In the genomic region with DNA sequence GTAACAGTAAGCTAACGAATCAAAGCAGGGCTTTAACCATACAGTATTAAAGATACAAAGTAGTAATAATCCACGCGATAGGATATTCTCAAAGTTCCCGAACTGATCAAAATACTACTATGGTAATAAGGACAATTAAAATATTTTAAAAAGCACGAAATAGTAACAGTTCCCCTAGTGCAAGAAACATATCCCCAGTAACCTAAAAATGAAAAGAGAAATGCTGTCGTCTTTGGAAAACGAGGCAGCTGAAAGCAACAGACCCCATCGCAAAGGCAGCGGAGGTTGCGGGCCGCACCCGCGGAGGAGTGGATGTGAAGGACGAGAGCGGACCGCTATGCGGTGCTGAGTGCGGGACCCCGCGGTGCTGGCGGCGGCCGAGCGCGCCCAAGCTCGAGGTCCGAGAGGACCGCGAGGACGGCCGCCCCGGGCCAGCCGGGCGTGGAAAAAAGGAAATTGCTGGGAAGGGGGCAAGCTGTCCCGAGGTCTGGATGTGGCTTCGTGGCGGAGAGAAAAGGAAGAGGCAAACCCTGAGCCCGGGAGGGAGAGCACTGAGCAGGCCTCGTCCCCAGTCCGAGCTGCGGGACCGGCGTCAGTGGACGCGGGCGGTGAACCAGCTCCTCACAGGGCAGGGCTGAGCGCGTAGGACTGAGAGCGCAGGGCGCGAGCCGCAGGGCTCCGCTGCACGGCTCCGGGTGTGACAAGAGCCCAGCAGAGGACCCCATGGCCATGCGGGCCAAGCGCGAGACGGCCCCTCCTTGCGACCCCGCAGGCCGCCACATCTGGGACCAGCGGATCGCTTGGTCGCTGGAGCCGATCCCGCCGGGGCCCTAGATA, we compare ENCODE assay signal across 14 cellular contexts. TPM values are rescaled to one million over a fixed set of nuclear protein-coding genes. Genes with fewer than 3 reads are reported as not detected.
A peak's percentile ranks its signal among the peaks of the same experiment; 100 is the strongest.
DNase-seq lines count a peak whose midpoint lies in the region; ATAC-seq and FAIRE-seq lines count a peak whose summit lies in the region.
"Had no signal": no experiment of that assay in that cellular context is flagged by ENCODE, and none has a peak within 500 bp of the region (broad histone marks: within the 10 kb centered on the region; RNA-seq: fewer than 3 reads in every experiment).

No MANE protein-coding gene starts in this region.

- peak overlapping the region; percentile 3 for H3K4me3 Mint-ChIP-seq in activated naive CD4-positive, alpha-beta T cell treated with anti-CD3 and anti-CD28 coated beads for 36 hours
- H3K4me3 Mint-ChIP-seq in activated naive CD8-positive, alpha-beta T cell treated with anti-CD3 and anti-CD28 coated beads, Interleukin-2, amount 50 U/mL, for 24 hours, result peak overlapping the region; percentile 41
- peak overlapping the region; percentile 45 for H3K4me3 Mint-ChIP-seq in stimulated activated memory B cell treated with anti-CD40 and anti-IgM and Interleukin-4, amounts not matched to agents 10 μg/mL and 1 μg/mL and 100 μg/mL, for 72 hours

- no peak overlapping the region for H3K4ac ChIP-seq in mesenchymal stem cell (ENCODE audit: low read depth in 1 of 2, low read length in 2 of 2)

- peaks cover 88 to 89% of the 10 kb centered on the region in 2 experiments for H3K27me3 ChIP-seq in mesenchymal stem cell (ENCODE audit: control insufficient read depth in 1 of 2, insufficient read depth in 1 of 2, low read length in 2 of 2)
- H3K27me3 ChIP-seq: ovary had no signal

- intact Hi-C loops in activated naive CD4-positive, alpha-beta T cell treated with anti-CD3 and anti-CD28 coated beads for 36 hours (cut with micrococcal nuclease), result no loop called here

- no peak overlapping the region for H3K18ac ChIP-seq in mesenchymal stem cell (ENCODE audit: low read depth in 1 of 2, low read length in 2 of 2)

- no peak for FAIRE-seq in frontal cortex (lab: Jason Lieb, UNC)

- no peak for ATAC-seq in activated naive CD8-positive, alpha-beta T cell treated with anti-CD3 and anti-CD28 coated beads, Interleukin-2, amount 50 U/mL, for 24 hours
- no peak for ATAC-seq in stimulated activated memory B cell treated with anti-CD40 and anti-IgM and Interleukin-4, amounts not matched to agents 10 μg/mL and 1 μg/mL and 100 μg/mL, for 72 hours
- no peak for ATAC-seq in GM18861 (IDR thresholded peaks at IDR 0.05; ENCODE audit: unreplicated experiment)

- no peak overlapping the region for H2AFZ ChIP-seq in mesenchymal stem cell (ENCODE audit: low read depth, low read length)

- peak overlapping the region; percentile 31 for H3K4me2 ChIP-seq in mesenchymal stem cell (ENCODE audit: low read length, poor library complexity, severe bottlenecking)

- WGBS in mesenchymal stem cell, result 1% methylated on average over 58 of the region's 68 CpGs

- no peak overlapping the region for H2BK120ac ChIP-seq in mesenchymal stem cell (ENCODE audit: low read depth, low read length)

- no peaks in the 10 kb centered on the region for H3K79me1 ChIP-seq in mesenchymal stem cell (replicated peaks; ENCODE audit: low read length, poor library complexity, severe bottlenecking)

- H3K9me3 Mint-ChIP-seq in activated naive CD4-positive, alpha-beta T cell treated with anti-CD3 and anti-CD28 coated beads for 36 hours, result no peaks in the 10 kb centered on the region
- no peaks in the 10 kb centered on the region for H3K9me3 Mint-ChIP-seq in activated naive CD8-positive, alpha-beta T cell treated with anti-CD3 and anti-CD28 coated beads, Interleukin-2, amount 50 U/mL, for 24 hours
- H3K9me3 Mint-ChIP-seq in stimulated activated memory B cell treated with anti-CD40 and anti-IgM and Interleukin-4, amounts not matched to agents 10 μg/mL and 1 μg/mL and 100 μg/mL, for 72 hours, result peaks cover 4% of the 10 kb centered on the region

- no peak for DNase-seq in activated naive CD4-positive, alpha-beta T cell treated with anti-CD3 and anti-CD28 coated beads for 36 hours
- no peak for DNase-seq in activated naive CD4-positive, alpha-beta T cell (lab: John Stamatoyannopoulos, UW)
- no peak for DNase-seq in activated naive CD8-positive, alpha-beta T cell treated with anti-CD3 and anti-CD28 coated beads, Interleukin-2, amount 50 U/mL, for 24 hours
- DNase-seq in mesenchymal stem cell, result peak; percentile 32
- no peak for DNase-seq in NOMO-1 treated with DMSO at 0.1 percent for 48 hours (lab: John Stamatoyannopoulos, UW; ENCODE audit: unreplicated experiment)
- no peak for DNase-seq in frontal cortex (ENCODE audit: low spot score in 2 of 2)
- DNase-seq: NCI-H2081, ovary, SW 1271 had no signal

- no peak overlapping the region for H3K27ac ChIP-seq in mesenchymal stem cell (ENCODE audit: low read length, poor library complexity, severe bottlenecking)
- H3K27ac ChIP-seq: ascending aorta, epithelial cell of prostate, ovary, thoracic aorta had no signal

- H3K36me3 ChIP-seq in mesenchymal stem cell (ENCODE audit: control insufficient read depth in 1 of 2, insufficient read depth in 2 of 2, low read depth in 1 of 2, low read length in 2 of 2), result no peaks in the 10 kb centered on the region
- H3K36me3 ChIP-seq: ascending aorta, ovary, thoracic aorta had no signal

- H3K4me1 Mint-ChIP-seq in activated naive CD4-positive, alpha-beta T cell treated with anti-CD3 and anti-CD28 coated beads for 36 hours (ENCODE audit: low read depth), result peaks cover 33% of the 10 kb centered on the region
- peaks cover 27% of the 10 kb centered on the region for H3K4me1 Mint-ChIP-seq in activated naive CD8-positive, alpha-beta T cell treated with anti-CD3 and anti-CD28 coated beads, Interleukin-2, amount 50 U/mL, for 24 hours
- H3K4me1 Mint-ChIP-seq in stimulated activated memory B cell treated with anti-CD40 and anti-IgM and Interleukin-4, amounts not matched to agents 10 μg/mL and 1 μg/mL and 100 μg/mL, for 72 hours, result peaks cover 40% of the 10 kb centered on the region

- no peak overlapping the region for H3K9ac ChIP-seq in mesenchymal stem cell (ENCODE audit: low read length)

- H3K4me3 ChIP-seq in mesenchymal stem cell (ENCODE audit: insufficient read depth in 1 of 2, low read depth in 1 of 2, low read length in 2 of 2), result no peak overlapping the region
- H3K4me3 ChIP-seq: ovary, thoracic aorta had no signal

- H3K36me3 Mint-ChIP-seq in activated naive CD4-positive, alpha-beta T cell treated with anti-CD3 and anti-CD28 coated beads for 36 hours (ENCODE audit: low read depth), result no peaks in the 10 kb centered on the region
- H3K36me3 Mint-ChIP-seq in activated naive CD8-positive, alpha-beta T cell treated with anti-CD3 and anti-CD28 coated beads, Interleukin-2, amount 50 U/mL, for 24 hours (ENCODE audit: low read depth), result no peaks in the 10 kb centered on the region
- H3K36me3 Mint-ChIP-seq in stimulated activated memory B cell treated with anti-CD40 and anti-IgM and Interleukin-4, amounts not matched to agents 10 μg/mL and 1 μg/mL and 100 μg/mL, for 72 hours, result peaks cover 5% of the 10 kb centered on the region

- no peak overlapping the region for H3K23ac ChIP-seq in mesenchymal stem cell (ENCODE audit: low read length in 2 of 2)

- H3K27ac Mint-ChIP-seq in activated naive CD4-positive, alpha-beta T cell treated with anti-CD3 and anti-CD28 coated beads for 36 hours, result no peak overlapping the region
- H3K27ac Mint-ChIP-seq in activated naive CD8-positive, alpha-beta T cell treated with anti-CD3 and anti-CD28 coated beads, Interleukin-2, amount 50 U/mL, for 24 hours, result peak overlapping the region; percentile 25
- no peak overlapping the region for H3K27ac Mint-ChIP-seq in stimulated activated memory B cell treated with anti-CD40 and anti-IgM and Interleukin-4, amounts not matched to agents 10 μg/mL and 1 μg/mL and 100 μg/mL, for 72 hours

- H3K27me3 Mint-ChIP-seq in activated naive CD4-positive, alpha-beta T cell treated with anti-CD3 and anti-CD28 coated beads for 36 hours (ENCODE audit: low read depth), result peaks cover 68% of the 10 kb centered on the region
- H3K27me3 Mint-ChIP-seq in activated naive CD8-positive, alpha-beta T cell treated with anti-CD3 and anti-CD28 coated beads, Interleukin-2, amount 50 U/mL, for 24 hours, result peaks cover 78% of the 10 kb centered on the region
- H3K27me3 Mint-ChIP-seq in stimulated activated memory B cell treated with anti-CD40 and anti-IgM and Interleukin-4, amounts not matched to agents 10 μg/mL and 1 μg/mL and 100 μg/mL, for 72 hours, result peaks cover 94% of the 10 kb centered on the region

- H3K4me1 ChIP-seq in mesenchymal stem cell (ENCODE audit: control insufficient read depth, insufficient read depth, low read depth, low read length), result peaks cover 26% of the 10 kb centered on the region

- no peak overlapping the region for H2AK5ac ChIP-seq in mesenchymal stem cell (ENCODE audit: low read length, severe bottlenecking)

- no peak overlapping the region for H2BK5ac ChIP-seq in mesenchymal stem cell (ENCODE audit: low read depth, low read length, poor library complexity, severe bottlenecking)

- no peak overlapping the region for H4K91ac ChIP-seq in mesenchymal stem cell (ENCODE audit: low read length)

- no peak overlapping the region for H3K14ac ChIP-seq in mesenchymal stem cell (ENCODE audit: low read length in 2 of 2)

- H3K9me3 ChIP-seq in mesenchymal stem cell (ENCODE audit: control insufficient read depth, low read length), result no peaks in the 10 kb centered on the region
- H3K9me3 ChIP-seq: ascending aorta, thoracic aorta had no signal

- H2BK15ac ChIP-seq in mesenchymal stem cell (ENCODE audit: low read depth, poor library complexity, severe bottlenecking), result no peak overlapping the region

- H2BK12ac ChIP-seq in mesenchymal stem cell (ENCODE audit: low read length in 2 of 2), result no peak overlapping the region

- CTCF ChIA-PET in activated naive CD4-positive, alpha-beta T cell treated with anti-CD3 and anti-CD28 coated beads for 36 hours (lab: Charles Lee), result interaction anchor here (0.5 to 1.1 kb wide), 3 partner anchors 41 to 67 kb away, joined by 3 read pairs; no protein-coding TSS in a partner anchor

- peak overlapping the region; percentile 13 for H4K8ac ChIP-seq in mesenchymal stem cell (ENCODE audit: low read length)

RNA-seq across cellular contexts. Expression of a gene that starts 2.1 kb away (rescaled TPM):
- not detected for total RNA-seq in activated naive CD4-positive, alpha-beta T cell treated with anti-CD3 and anti-CD28 coated beads for 36 hours
- polyA plus RNA-seq in mesenchymal stem cell (2013, experiment 1 of 2), result not detected
- not detected for polyA plus RNA-seq in mesenchymal stem cell (2013, experiment 2 of 2)
- total RNA-seq in frontal cortex, result not detected
- total RNA-seq: ascending aorta, thoracic aorta had no signal
- polyA plus RNA-seq: ovary had no signal

RNA-seq across cellular contexts. Expression of a gene that starts 54.7 kb away (rescaled TPM):
- not detected for total RNA-seq in activated naive CD4-positive, alpha-beta T cell treated with anti-CD3 and anti-CD28 coated beads for 36 hours
- 118 TPM for polyA plus RNA-seq in mesenchymal stem cell (2013, experiment 1 of 2)
- polyA plus RNA-seq in mesenchymal stem cell (2013, experiment 2 of 2), result 123 TPM
- total RNA-seq in frontal cortex, result 1.2 TPM
